In the genomic region with DNA sequence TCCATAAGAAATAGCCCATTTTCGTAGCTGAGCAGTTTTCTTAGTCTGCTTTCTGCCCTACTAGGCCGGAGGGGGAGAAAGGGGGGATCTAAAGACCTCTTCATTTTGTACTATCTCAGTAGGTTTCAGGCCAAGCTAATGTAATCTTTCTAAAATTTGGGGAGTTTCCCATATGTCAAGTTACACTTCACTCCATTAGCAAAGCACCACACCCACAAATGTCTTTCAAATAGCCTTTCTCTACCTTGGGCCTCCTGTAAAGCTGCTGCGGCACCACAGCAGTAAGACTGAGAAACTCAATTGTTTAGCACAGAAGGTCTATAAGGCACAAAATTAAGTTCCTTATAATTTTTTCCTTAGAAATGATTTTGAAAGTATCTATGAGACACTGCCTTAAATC, we compare ENCODE assay signal across 20 cellular contexts. TPM values are rescaled to one million over a fixed set of nuclear protein-coding genes. Genes with fewer than 3 reads are reported as not detected.
DNase-seq lines count a peak whose midpoint lies in the region; ATAC-seq and TF ChIP-seq lines count a peak whose summit lies in the region.
"Had no signal": no experiment of that assay in that cellular context is flagged by ENCODE, and none has a peak within 500 bp of the region (broad histone marks: within the 10 kb centered on the region; RNA-seq: fewer than 3 reads in every experiment).

No MANE protein-coding gene starts in this region.

- H3K4me3 ChIP-seq in SK-N-MC (no peak overlapping the region), esophagus squamous epithelium (no peak overlapping the region), thyroid gland (replicated peaks in 1 of 3) (no peak overlapping the region)
- H3K4me3 ChIP-seq: GM23248, K562 had no signal

- POLR2A ChIA-PET in activated CD4-positive, alpha-beta memory T cell treated with anti-CD3 and anti-CD28 coated beads, Interleukin-2, amount 10 ng/mL, durations not matched to agents 7 days and 5 days (lab: Charles Lee): no interaction called here

- no peaks in the 10 kb centered on the region for H3K36me3 Mint-ChIP-seq in activated CD4-positive, alpha-beta memory T cell treated with anti-CD3 and anti-CD28 coated beads, Interleukin-2, amount 10 ng/mL, durations not matched to agents 7 days and 5 days (ENCODE audit: low read depth)

- no peak for ATAC-seq in GM19324 (IDR thresholded peaks at IDR 0.05; ENCODE audit: low FRiP score, unreplicated experiment)
- ATAC-seq: K562, Right ventricle myocardium inferior had no signal

- no peaks in the 10 kb centered on the region for H3K27me3 Mint-ChIP-seq in activated CD4-positive, alpha-beta memory T cell treated with anti-CD3 and anti-CD28 coated beads, Interleukin-2, amount 10 ng/mL, durations not matched to agents 7 days and 5 days

- peaks cover 5% of the 10 kb centered on the region for H3K9me3 Mint-ChIP-seq in activated CD4-positive, alpha-beta memory T cell treated with anti-CD3 and anti-CD28 coated beads, Interleukin-2, amount 10 ng/mL, durations not matched to agents 7 days and 5 days

- CTCF ChIA-PET in activated CD4-positive, alpha-beta memory T cell treated with anti-CD3 and anti-CD28 coated beads, Interleukin-2, amount 10 ng/mL, durations not matched to agents 7 days and 5 days (lab: Charles Lee): no interaction called here

- TF ChIP-seq CTCF in GM13976 (IDR thresholded peaks at IDR 0.05; ENCODE audit: borderline replicate concordance, control extremely low read depth, extremely low read depth, insufficient read depth, missing control alignments) (no peak), esophagus squamous epithelium (IDR thresholded peaks at IDR 0.05) (no peak), thyroid gland (IDR thresholded peaks at IDR 0.05) (no peak)

- DNase-seq in AG08395 (ENCODE audit: low spot score): peak; percentile 10
- peak; percentile 29 for DNase-seq in GM13976 (ENCODE audit: low spot score)
- DNase-seq in SK-N-MC (ENCODE audit: low read depth, low spot score): no peak
- DNase-seq in esophagus squamous epithelium (lab: John Stamatoyannopoulos, UW): no peak
- no peak for DNase-seq in activated CD4-positive, alpha-beta memory T cell treated with anti-CD3 and anti-CD28 coated beads, Interleukin-2, amount 10 ng/mL, durations not matched to agents 7 days and 5 days
- DNase-seq in thyroid gland: no peak
- no peak for DNase-seq in T-helper 1 cell
- DNase-seq: DMS79; HCEC 1CT; NCI-H1105 treated with DMSO at 0.1 percent for 48 hours; NCI-H1694; NCI-H2081 treated with DMSO at 0.1 percent for 48 hours; NCI-H446 treated with DMSO at 0.1 percent for 48 hours; NCI-H748 treated with DMSO at 0.1 percent for 48 hours; NK-92 treated with Interleukin-12 subunit alpha and Interleukin-12 subunit beta, amount 100 ng/mL, for 24 hours had no signal

- WGBS in esophagus squamous epithelium, 2 donors: 25 to 54% methylated on average over 3 of the region's 3 CpGs
- 83 to 89% methylated on average over 3 of the region's 3 CpGs for WGBS in thyroid gland, 2 donors

- in situ Hi-C loops in GM13976 (cut with MboI; ENCODE audit: low sequenced_read_pairs, unreplicated experiment): no loop called here

- peaks cover 0 to 15% (median 3%) of the 10 kb centered on the region in 3 donors for H3K4me1 ChIP-seq in esophagus squamous epithelium
- H3K4me1 ChIP-seq in thyroid gland: no peaks in the 10 kb centered on the region

- H3K36me3 ChIP-seq in SK-N-MC (ENCODE audit: insufficient read depth, low read length) (no peaks in the 10 kb centered on the region), esophagus squamous epithelium (no peaks in the 10 kb centered on the region), thyroid gland (no peaks in the 10 kb centered on the region)

- H3K27ac Mint-ChIP-seq in activated CD4-positive, alpha-beta memory T cell treated with anti-CD3 and anti-CD28 coated beads, Interleukin-2, amount 10 ng/mL, durations not matched to agents 7 days and 5 days: no peak overlapping the region

- TF ChIP-seq POLR2A in esophagus squamous epithelium (IDR thresholded peaks at IDR 0.05) (no peak), thyroid gland (IDR thresholded peaks at IDR 0.05) (no peak)

- H3K27me3 ChIP-seq in esophagus squamous epithelium (no peaks in the 10 kb centered on the region), thyroid gland (no peaks in the 10 kb centered on the region)

- H3K4me3 Mint-ChIP-seq in activated CD4-positive, alpha-beta memory T cell treated with anti-CD3 and anti-CD28 coated beads, Interleukin-2, amount 10 ng/mL, durations not matched to agents 7 days and 5 days: no peak overlapping the region

- H3K4me1 Mint-ChIP-seq in activated CD4-positive, alpha-beta memory T cell treated with anti-CD3 and anti-CD28 coated beads, Interleukin-2, amount 10 ng/mL, durations not matched to agents 7 days and 5 days: peaks cover 9% of the 10 kb centered on the region

- intact Hi-C loops in esophagus squamous epithelium (cut with DNase I): no loop called here
- intact Hi-C loops in thyroid gland (cut with DNase I): no loop called here

- no peak overlapping the region for H3K9ac ChIP-seq in SK-N-MC (ENCODE audit: insufficient read length)
- H3K9ac ChIP-seq: GM23248 had no signal

- H3K9me3 ChIP-seq in SK-N-MC (ENCODE audit: low read depth, low read length) (no peaks in the 10 kb centered on the region), esophagus squamous epithelium (no peaks in the 10 kb centered on the region), thyroid gland (no peaks in the 10 kb centered on the region)

- peak overlapping the region; percentile 73 for H3K27ac ChIP-seq in SK-N-MC
- peak overlapping the region in 3 of 4 donors; percentile 11 to 55 (median 16) for H3K27ac ChIP-seq in esophagus squamous epithelium
- H3K27ac ChIP-seq in thyroid gland: no peak overlapping the region
- H3K27ac ChIP-seq: C4-2B, GM23248 had no signal

RNA-seq across cellular contexts. Expression of gene RNF11, which starts 15.5 kb away (rescaled TPM):
- 100 to 1,000 TPM in 1 of 4 donors, 10 to 100 TPM in 3; 70.6 to 110 (median 82.8) TPM for total RNA-seq in esophagus squamous epithelium
- 10 to 100 TPM; 34.8 to 39.7 TPM for total RNA-seq in activated CD4-positive, alpha-beta memory T cell treated with anti-CD3 and anti-CD28 coated beads, Interleukin-2, amount 10 ng/mL, durations not matched to agents 7 days and 5 days
- 100 to 1,000 TPM; 113 to 134 (median 115) TPM for total RNA-seq in thyroid gland

Comparison
In these comparisons a context has a peak if more than half of its experiments do, and no peak if none do; other contexts are left out.
1. DNase-seq: peak in AG08395 (single experiment) and GM13976 (single experiment); none in SK-N-MC (single experiment), esophagus squamous epithelium (single experiment), activated CD4-positive, alpha-beta memory T cell treated with anti-CD3 and anti-CD28 coated beads, Interleukin-2, amount 10 ng/mL, durations not matched to agents 7 days and 5 days (single experiment), thyroid gland (0 of 2) and T-helper 1 cell (0 of 5).
2. H3K27ac ChIP-seq: peak in SK-N-MC (single experiment) and esophagus squamous epithelium (3 of 4); none in thyroid gland (0 of 3).